Comparison of ENCODE assay signal across 1 cellular context in genomic region chr2:25292408-25292807, GRCh38.
TF ChIP-seq lines count a peak whose summit lies in the region.

No MANE protein-coding gene starts in this region.

TF ChIP-seq in SK-N-SH, 30 proteins besides CTCF, POLR2A, EP300 and RAD21 (continued from another document):
- no peak for TF ChIP-seq IRF3 (IDR thresholded peaks at IDR 0.05; ENCODE audit: low read depth, low read length)
TF ChIP-seq in SK-N-SH: peak in this region for 4.
